ENCODE assay signal across 24 cellular contexts in the genomic region with DNA sequence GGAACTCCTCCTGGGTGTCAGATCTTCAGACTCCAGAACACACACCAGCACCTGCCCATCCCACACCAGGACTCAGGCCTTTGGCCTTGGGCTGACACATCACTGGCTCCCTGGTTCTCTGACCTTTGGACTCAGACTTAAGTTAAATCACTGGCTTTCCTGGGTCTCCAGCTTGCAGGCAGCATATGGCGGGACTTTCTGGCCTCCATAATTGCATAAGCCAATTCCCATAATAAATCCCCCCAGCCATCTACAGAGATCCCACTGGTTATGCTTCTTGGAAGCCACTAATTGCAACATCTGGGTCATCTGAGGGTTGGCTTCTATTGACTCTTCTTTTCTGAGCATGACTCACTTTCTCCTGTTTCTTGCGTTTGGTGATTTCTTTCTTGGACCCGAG.
DNase-seq lines count a peak whose midpoint lies in the region; FAIRE-seq and TF ChIP-seq lines count a peak whose summit lies in the region.
"Had no signal": no experiment of that assay in that cellular context is flagged by ENCODE, and none has a peak within 500 bp of the region (broad histone marks: within the 10 kb centered on the region; RNA-seq: fewer than 3 reads in every experiment).

No MANE protein-coding gene starts in this region.

- CTCF ChIA-PET in MCF 10A (lab: Yijun Ruan, JAX) (no interaction called here), mammary epithelial cell (lab: Charles Lee; ENCODE audit: low non-redundant PET) (no interaction called here)

- TF ChIP-seq EP300 in transverse colon (IDR thresholded peaks at IDR 0.05; ENCODE audit: low read depth) (no peak), suprapubic skin (IDR thresholded peaks at IDR 0.05) (no peak)

- no peak overlapping the region for H3K27ac Mint-ChIP-seq in MCF 10A (ENCODE audit: low read depth, unreplicated experiment)
- H3K27ac Mint-ChIP-seq: activated naive CD4-positive, alpha-beta T cell treated with anti-CD3 and anti-CD28 coated beads, Interleukin-2, amount 50 U/mL, for 24 hours; dendritic cell treated with granulocyte-macrophage colony-stimulating factor and Interleukin-4, amounts not matched to agents 40 ng/mL and 50 ng/mL, for 4 days; natural killer cell treated with Interleukin-12 subunit alpha and Interleukin-12 subunit beta and Interleukin-15 and Interleukin-18, amount 100 ng/mL, for 72 hours; progenitor cell of endocrine pancreas; T-cell had no signal

- H2AFZ ChIP-seq in mammary epithelial cell (ENCODE audit: low read depth, low read length), result no peak overlapping the region

- H3K27ac ChIP-seq in mammary epithelial cell (ENCODE audit: insufficient read depth, low read depth, low read length), result no peak overlapping the region
- H3K27ac ChIP-seq in liver (ENCODE audit: low read depth in 1 of 2, low read length in 2 of 2), result no peak overlapping the region
- no peak overlapping the region for H3K27ac ChIP-seq in transverse colon
- H3K27ac ChIP-seq in suprapubic skin, result no peak overlapping the region
- H3K27ac ChIP-seq: tibial artery had no signal

- H3K4me3 Mint-ChIP-seq in MCF 10A (ENCODE audit: unreplicated experiment), result no peak overlapping the region
- H3K4me3 Mint-ChIP-seq: activated naive CD4-positive, alpha-beta T cell treated with anti-CD3 and anti-CD28 coated beads, Interleukin-2, amount 50 U/mL, for 24 hours; brain; dendritic cell treated with granulocyte-macrophage colony-stimulating factor and Interleukin-4, amounts not matched to agents 40 ng/mL and 50 ng/mL, for 4 days; natural killer cell treated with Interleukin-12 subunit alpha and Interleukin-12 subunit beta and Interleukin-15 and Interleukin-18, amount 100 ng/mL, for 72 hours; T-cell had no signal

- no peaks in the 10 kb centered on the region for H3K27me3 Mint-ChIP-seq in MCF 10A (ENCODE audit: insufficient read depth, unreplicated experiment)
- H3K27me3 Mint-ChIP-seq: activated naive CD4-positive, alpha-beta T cell treated with anti-CD3 and anti-CD28 coated beads, Interleukin-2, amount 50 U/mL, for 24 hours; brain; dendritic cell treated with granulocyte-macrophage colony-stimulating factor and Interleukin-4, amounts not matched to agents 40 ng/mL and 50 ng/mL, for 4 days; natural killer cell treated with Interleukin-12 subunit alpha and Interleukin-12 subunit beta and Interleukin-15 and Interleukin-18, amount 100 ng/mL, for 72 hours; progenitor cell of endocrine pancreas; T-cell had no signal

- peaks cover 8% of the 10 kb centered on the region for H3K79me2 ChIP-seq in mammary epithelial cell (ENCODE audit: insufficient read depth, low read length)

- no peaks in the 10 kb centered on the region for H3K9me3 ChIP-seq in mammary epithelial cell (replicated peaks; ENCODE audit: insufficient read depth, low read length)
- no peaks in the 10 kb centered on the region for H3K9me3 ChIP-seq in liver (ENCODE audit: control insufficient read depth in 4 of 4, low read length in 3 of 4)
- no peaks in the 10 kb centered on the region for H3K9me3 ChIP-seq in transverse colon
- no peaks in the 10 kb centered on the region for H3K9me3 ChIP-seq in suprapubic skin
- H3K9me3 ChIP-seq: tibial artery had no signal

- WGBS in mammary epithelial cell (ENCODE audit: low coverage, missing lambda C conversion rate), result 100% methylated on average over 2 of the region's 3 CpGs
- WGBS in liver, result 96% methylated on average over 3 of the region's 3 CpGs
- 80 to 100% methylated on average over 1 to 3 of the region's 3 CpGs for WGBS in transverse colon (ENCODE audit: low coverage in 1 of 2), 2 donors
- 86% methylated on average over 3 of the region's 3 CpGs for WGBS in suprapubic skin

- no peak for TF ChIP-seq RAD21 in liver (IDR thresholded peaks at IDR 0.05)

- DNase-seq in MCF 10A (ENCODE audit: unreplicated experiment) (peak; percentile 5), mammary epithelial cell (no peak), epithelial cell of proximal tubule (ENCODE audit: low read depth) (peak; percentile 1), transverse colon (peak; percentile 29), suprapubic skin (ENCODE audit: low spot score in 2 of 2) (no peak), GM19239 (ENCODE audit: insufficient read length, low spot score) (no peak)
- DNase-seq in stimulated activated CD4-positive, alpha-beta T cell treated with anti-CD3 and anti-CD28 coated beads, Interleukin-12 subunit alpha, Interleukin-12 subunit beta, amount 100 ng/mL, for 4 hours, result no peak
- DNase-seq: 8988T; activated CD4-positive, alpha-beta T cell treated with anti-CD3 and anti-CD28 coated beads, Interleukin-2, amount 50 U/mL, for 48 hours; DMS 273 treated with DMSO at 0.1 percent for 48 hours; head of caudate nucleus; NCI-H187; NCI-H345; SHP77; T-cell; tibial artery had no signal

- in situ Hi-C loops in mammary epithelial cell (cut with MboI; ENCODE audit: low sequenced_read_pairs in 2 of 2) (no loop called here), transverse colon (cut with MboI; ENCODE audit: low pct_ligation_motif_present in 1 of 4, low pct_unique_long_range_greater_than_20kb in 1 of 4, low sequenced_read_pairs in 3 of 4) (no loop called here)

- H3K9ac ChIP-seq in mammary epithelial cell (ENCODE audit: insufficient read depth, low read length), result no peak overlapping the region
- no peak overlapping the region for H3K9ac ChIP-seq in liver (ENCODE audit: low read depth in 1 of 2, low read length in 2 of 2)

- H3K4me2 ChIP-seq in mammary epithelial cell (ENCODE audit: insufficient read depth, low read depth, low read length), result no peak overlapping the region

- H4K20me1 ChIP-seq in mammary epithelial cell (ENCODE audit: insufficient read depth, low read length), result no peaks in the 10 kb centered on the region

- TF ChIP-seq POLR2A in transverse colon (IDR thresholded peaks at IDR 0.05), result no peak
- TF ChIP-seq POLR2A in suprapubic skin (IDR thresholded peaks at IDR 0.05), result no peak

- BruUV-seq in MCF 10A (replicated peaks; lab: Mats Ljungman, UMichigan) (no TSS peak), mammary epithelial cell (replicated peaks; lab: Mats Ljungman, UMichigan) (no TSS peak)

- TF ChIP-seq CTCF in MCF 10A (IDR thresholded peaks at IDR 0.05; ENCODE audit: unreplicated experiment), result no peak
- TF ChIP-seq CTCF in mammary epithelial cell (conservative IDR thresholded peaks at IDR 0.05 in 1 of 2, IDR thresholded peaks at IDR 0.05 in 1 of 2; ENCODE audit: extremely low read depth in 1 of 2, insufficient read depth in 1 of 2, low read depth in 1 of 2, low read length in 2 of 2), result no peak
- no peak for TF ChIP-seq CTCF in epithelial cell of proximal tubule (conservative IDR thresholded peaks at IDR 0.05; ENCODE audit: low read depth, low read length)
- TF ChIP-seq CTCF in liver (IDR thresholded peaks at IDR 0.05; ENCODE audit: low read depth, low read length, missing input control), result no peak
- no peak for TF ChIP-seq CTCF in transverse colon (IDR thresholded peaks at IDR 0.05)
- no peak for TF ChIP-seq CTCF in suprapubic skin (IDR thresholded peaks at IDR 0.05)

- H3K27me3 ChIP-seq in mammary epithelial cell (ENCODE audit: insufficient read depth, low read length) (no peaks in the 10 kb centered on the region), liver (ENCODE audit: control insufficient read depth in 4 of 4, insufficient read depth in 4 of 4, low read length in 3 of 4) (no peaks in the 10 kb centered on the region), transverse colon (no peaks in the 10 kb centered on the region), suprapubic skin (no peaks in the 10 kb centered on the region)
- H3K27me3 ChIP-seq: tibial artery had no signal

- POLR2A ChIA-PET in MCF 10A (lab: Yijun Ruan, JAX), result no interaction called here

- dilution Hi-C loops in mammary epithelial cell (cut with HindIII; ENCODE audit: low sequenced_read_pairs), result no loop called here

- H3K4me3 ChIP-seq in mammary epithelial cell (replicated peaks in 1 of 3; ENCODE audit: insufficient read depth in 1 of 3, low read depth in 2 of 3, low read length in 3 of 3), result no peak overlapping the region
- H3K4me3 ChIP-seq in epithelial cell of proximal tubule (ENCODE audit: low read depth, low read length), result no peak overlapping the region
- H3K4me3 ChIP-seq in liver (ENCODE audit: low read depth in 1 of 3, low read length in 3 of 3), result no peak overlapping the region
- no peak overlapping the region for H3K4me3 ChIP-seq in transverse colon
- H3K4me3 ChIP-seq in suprapubic skin, result no peak overlapping the region
- H3K4me3 ChIP-seq: tibial artery had no signal

- no peaks in the 10 kb centered on the region for H3K9me3 Mint-ChIP-seq in MCF 10A (ENCODE audit: unreplicated experiment)
- H3K9me3 Mint-ChIP-seq: activated naive CD4-positive, alpha-beta T cell treated with anti-CD3 and anti-CD28 coated beads, Interleukin-2, amount 50 U/mL, for 24 hours; brain; dendritic cell treated with granulocyte-macrophage colony-stimulating factor and Interleukin-4, amounts not matched to agents 40 ng/mL and 50 ng/mL, for 4 days; natural killer cell treated with Interleukin-12 subunit alpha and Interleukin-12 subunit beta and Interleukin-15 and Interleukin-18, amount 100 ng/mL, for 72 hours; T-cell had no signal

- intact Hi-C loops in MCF 10A (cut with micrococcal nuclease), result no loop called here
- intact Hi-C loops in mammary epithelial cell (cut with micrococcal nuclease), result no loop called here
- intact Hi-C loops in transverse colon (cut with DNase I; ENCODE audit: low total_unique reads), result no loop called here

- H3K36me3 Mint-ChIP-seq in MCF 10A (ENCODE audit: insufficient read depth, unreplicated experiment), result peaks cover 37% of the 10 kb centered on the region
- H3K36me3 Mint-ChIP-seq: activated naive CD4-positive, alpha-beta T cell treated with anti-CD3 and anti-CD28 coated beads, Interleukin-2, amount 50 U/mL, for 24 hours; natural killer cell treated with Interleukin-12 subunit alpha and Interleukin-12 subunit beta and Interleukin-15 and Interleukin-18, amount 100 ng/mL, for 72 hours; T-cell had no signal

- no peak for FAIRE-seq in GM19239 (lab: Jason Lieb, UNC)
- FAIRE-seq: endothelial cell of umbilical vein, H54 had no signal

- H3K36me3 ChIP-seq in mammary epithelial cell (ENCODE audit: insufficient read depth, low read length), result no peaks in the 10 kb centered on the region
- peaks cover 2 to 13% (median 9%) of the 10 kb centered on the region in 4 donors for H3K36me3 ChIP-seq in liver (ENCODE audit: control insufficient read depth in 4 of 4, insufficient read depth in 3 of 4, low read depth in 1 of 4, low read length in 3 of 4)
- H3K36me3 ChIP-seq in transverse colon, result no peaks in the 10 kb centered on the region
- H3K36me3 ChIP-seq in suprapubic skin, result no peaks in the 10 kb centered on the region
- H3K36me3 ChIP-seq: tibial artery had no signal

- H3K4me1 ChIP-seq in mammary epithelial cell (ENCODE audit: insufficient read depth, low read length), result no peaks in the 10 kb centered on the region
- no peaks in the 10 kb centered on the region for H3K4me1 ChIP-seq in liver (ENCODE audit: control insufficient read depth in 4 of 4, insufficient read depth in 4 of 4, low read length in 3 of 4)
- H3K4me1 ChIP-seq in transverse colon, result no peaks in the 10 kb centered on the region
- H3K4me1 ChIP-seq in suprapubic skin, result no peaks in the 10 kb centered on the region
- H3K4me1 ChIP-seq: tibial artery had no signal

- no peaks in the 10 kb centered on the region for H3K4me1 Mint-ChIP-seq in MCF 10A (ENCODE audit: insufficient read depth, unreplicated experiment)
- H3K4me1 Mint-ChIP-seq: activated naive CD4-positive, alpha-beta T cell treated with anti-CD3 and anti-CD28 coated beads, Interleukin-2, amount 50 U/mL, for 24 hours had no signal

TF ChIP-seq in liver, 16 proteins besides CTCF, POLR2A, EP300 and RAD21 (continues in another document):
- TF ChIP-seq HNF4A (conservative IDR thresholded peaks at IDR 0.05), result peak; percentile 61 to 79

Comparison
In these comparisons a context has a peak if more than half of its experiments do, and no peak if none do; other contexts are left out.
1. DNase-seq: peak in MCF 10A (single experiment), epithelial cell of proximal tubule (single experiment) and transverse colon (single experiment); none in mammary epithelial cell (single experiment), suprapubic skin (0 of 2), GM19239 (single experiment) and stimulated activated CD4-positive, alpha-beta T cell treated with anti-CD3 and anti-CD28 coated beads, Interleukin-12 subunit alpha, Interleukin-12 subunit beta, amount 100 ng/mL, for 4 hours (single experiment).